Comparison of ENCODE assay signal across 3 cellular contexts in the genomic region with DNA sequence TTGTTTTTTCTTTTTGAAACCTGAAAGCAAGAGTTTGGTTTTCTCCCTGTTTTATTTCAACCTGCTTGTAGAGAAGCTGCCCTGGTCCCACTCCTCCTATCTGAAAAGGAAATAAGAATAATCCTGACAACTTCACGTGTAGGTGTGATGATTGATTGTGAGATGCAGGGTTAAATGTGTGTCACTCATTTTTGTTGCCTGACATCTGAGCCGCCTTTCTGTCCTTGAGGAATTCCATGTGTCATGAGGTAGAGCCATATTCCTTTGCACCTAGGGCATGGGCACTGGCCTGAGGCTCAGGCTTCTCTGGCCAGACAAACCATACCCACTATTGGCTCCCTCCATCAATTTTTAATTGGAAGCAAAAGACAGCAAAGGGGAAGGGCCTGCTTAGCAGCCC.
"Had no signal": no experiment of that assay in that cellular context is flagged by ENCODE, and none has a peak within 500 bp of the region (broad histone marks: within the 10 kb centered on the region; RNA-seq: fewer than 3 reads in every experiment).

No MANE protein-coding gene starts in this region.

- DNase-seq: GDM1, GF-D8 had no signal

- ATAC-seq: GM12878 had no signal

- H3K4me3 ChIP-seq: GM12878 had no signal
